ENCODE assay signal across 12 cellular contexts in genomic region chr16:81599034-81599744, GRCh38.
A peak's percentile ranks its signal among the peaks of the same experiment; 100 is the strongest.
DNase-seq lines count a peak whose midpoint lies in the region; ATAC-seq and TF ChIP-seq lines count a peak whose summit lies in the region.
"Had no signal": no experiment of that assay in that cellular context is flagged by ENCODE, and none has a peak within 500 bp of the region (broad histone marks: within the 10 kb centered on the region; RNA-seq: fewer than 3 reads in every experiment).

No MANE protein-coding gene starts in this region.

- peak overlapping the region; percentile 6 for H3K4ac ChIP-seq in trophoblast cell (ENCODE audit: low read depth, low read length)

- ATAC-seq in HCT116: no peak
- no peak for ATAC-seq in effector memory CD8-positive, alpha-beta T cell (replicated peaks)
- ATAC-seq: right cardiac atrium had no signal

- H3K79me1 ChIP-seq in trophoblast cell (ENCODE audit: low read length): peaks cover 24% of the 10 kb centered on the region

- peak overlapping the region; percentile 17 for H3K23ac ChIP-seq in trophoblast cell (ENCODE audit: low read length)

- H3K27ac Mint-ChIP-seq in effector memory CD8-positive, alpha-beta T cell: peak overlapping the region; percentile 35 to 84
- H3K27ac Mint-ChIP-seq: activated T-cell treated with anti-CD3 and anti-CD28 coated beads, Interleukin-2, amount 50 U/mL, for 24 hours had no signal

- H3K27ac ChIP-seq in HCT116 (ENCODE audit: low read depth, low read length): peak overlapping the region; percentile 6; the same call in 1 of the 2 replicates
- H3K27ac ChIP-seq in trophoblast cell (ENCODE audit: low read depth, low read length): peak overlapping the region; percentile 92
- H3K27ac ChIP-seq: testis had no signal

- peak overlapping the region; percentile 52 for H3K14ac ChIP-seq in trophoblast cell (ENCODE audit: low read length)

- TF ChIP-seq CTCF in HCT116 (IDR thresholded peaks at IDR 0.05 in 2 of 3, conservative IDR thresholded peaks at IDR 0.05 in 1 of 3; ENCODE audit: borderline replicate concordance in 1 of 3, insufficient read depth in 1 of 3, low read depth in 2 of 3, low read length in 2 of 3) (no peak), GM10248 (IDR thresholded peaks at IDR 0.05; ENCODE audit: control extremely low read depth, extremely low read depth, low read depth, missing control alignments) (no peak)

- H3K4me1 ChIP-seq in HCT116 (ENCODE audit: control insufficient read depth in 1 of 2, insufficient read depth in 2 of 2, low read length in 2 of 2): peaks cover 43 to 60% of the 10 kb centered on the region in 2 experiments
- H3K4me1 ChIP-seq in trophoblast cell (ENCODE audit: control insufficient read depth in 1 of 2, insufficient read depth in 2 of 2, low read length in 2 of 2): peaks cover 36 to 51% of the 10 kb centered on the region in 2 experiments
- H3K4me1 ChIP-seq: testis had no signal

- H3K4me1 Mint-ChIP-seq in effector memory CD8-positive, alpha-beta T cell (ENCODE audit: low read depth in 2 of 2): peaks cover 32 to 51% of the 10 kb centered on the region in 2 donors

- RAD21 ChIA-PET in HCT116 (lab: Charles Lee; ENCODE audit: low non-redundant PET in 1 of 2, low total read pairs in 2 of 2, uncharacterized antibody in 2 of 2, unreplicated experiment in 2 of 2): no interaction called here

- H3K4me3 Mint-ChIP-seq in effector memory CD8-positive, alpha-beta T cell: no peak overlapping the region
- H3K4me3 Mint-ChIP-seq: activated T-cell treated with anti-CD3 and anti-CD28 coated beads, Interleukin-2, amount 50 U/mL, for 24 hours had no signal

- WGBS in trophoblast cell (ENCODE audit: extremely low coverage, insufficient coverage, insufficient read length): no CpG with 5 or more reads among the region's 11 CpGs

- no peak for DNase-seq in HCT116 (ENCODE audit: low read depth, low spot score)
- peak; percentile 46 for DNase-seq in NCI-H2196 (lab: John Stamatoyannopoulos, UW; ENCODE audit: unreplicated experiment)
- DNase-seq in effector memory CD8-positive, alpha-beta T cell: no peak
- peak in 1 of 2 donors; percentile 82 for DNase-seq in trophoblast cell
- DNase-seq in activated CD8-positive, alpha-beta memory T cell treated with anti-CD3 and anti-CD28 coated beads for 24 hours: no peak
- no peak for DNase-seq in C1 segment of cervical spinal cord (lab: John Stamatoyannopoulos, UW)
- no peak for DNase-seq in GM10248 (ENCODE audit: extremely low spot score)
- DNase-seq in HCEC 1CT: no peak
- DNase-seq: activated T-cell treated with anti-CD3 and anti-CD28 coated beads, Interleukin-2, amount 50 U/mL, for 24 hours; NCI-H510A treated with DMSO at 0.1 percent for 48 hours; right cardiac atrium; testis had no signal

- H3K18ac ChIP-seq in trophoblast cell (ENCODE audit: low read length): peak overlapping the region; percentile 28

- peak overlapping the region; percentile 27 for H2BK12ac ChIP-seq in trophoblast cell (ENCODE audit: low read length)

- H2AFZ ChIP-seq in HCT116 (ENCODE audit: low read depth, low read length, poor library complexity, severe bottlenecking) (no peak overlapping the region), trophoblast cell (ENCODE audit: insufficient read depth, low read length, poor library complexity) (no peak overlapping the region)

- H3K79me2 ChIP-seq in HCT116 (ENCODE audit: insufficient read depth, low read length): peaks cover 88% of the 10 kb centered on the region
- peaks cover 21% of the 10 kb centered on the region for H3K79me2 ChIP-seq in trophoblast cell (ENCODE audit: control insufficient read depth, insufficient read depth, low read length, poor library complexity)

- peak overlapping the region; percentile 20 for H2BK120ac ChIP-seq in trophoblast cell (ENCODE audit: insufficient read depth, low read length, poor library complexity)

- peaks cover 13% of the 10 kb centered on the region for H3K36me3 Mint-ChIP-seq in effector memory CD8-positive, alpha-beta T cell (ENCODE audit: insufficient read depth)

- peak overlapping the region; percentile 3 for H2AK5ac ChIP-seq in trophoblast cell (ENCODE audit: low read length)

- POLR2A ChIA-PET in HCT116 (lab: Charles Lee): no interaction called here
- POLR2A ChIA-PET in GM10248 (lab: Yijun Ruan, JAX): no interaction called here

- no peaks in the 10 kb centered on the region for H4K20me1 ChIP-seq in HCT116 (ENCODE audit: insufficient read depth)

- peak overlapping the region; percentile 12 for H2BK5ac ChIP-seq in trophoblast cell (ENCODE audit: low read depth, low read length, poor library complexity)

- H4K91ac ChIP-seq in trophoblast cell (ENCODE audit: low read depth, low read length): peak overlapping the region; percentile 37

- BruUV-seq in HCT116 (replicated peaks; lab: Mats Ljungman, UMichigan): no TSS peak

- peak overlapping the region; percentile 20 for H4K8ac ChIP-seq in trophoblast cell (ENCODE audit: low read depth, low read length)

- no peak for TF ChIP-seq POLR2A in HCT116 (IDR thresholded peaks at IDR 0.05; ENCODE audit: borderline replicate concordance, extremely low read depth, insufficient read depth, insufficient read length)

- H3K4me2 ChIP-seq in HCT116 (ENCODE audit: low read length) (peak overlapping the region; percentile 23), trophoblast cell (ENCODE audit: low read length) (peak overlapping the region; percentile 14)

- H3K27me3 ChIP-seq in HCT116 (ENCODE audit: insufficient read depth, low read length): no peaks in the 10 kb centered on the region
- H3K27me3 ChIP-seq in trophoblast cell (ENCODE audit: insufficient read depth, low read length): no peaks in the 10 kb centered on the region
- H3K27me3 ChIP-seq: testis had no signal

- H3K4me3 ChIP-seq in HCT116 (replicated peaks in 1 of 2; ENCODE audit: low read depth in 1 of 2, low read length in 2 of 2) (no peak overlapping the region), trophoblast cell (ENCODE audit: low read depth, low read length) (no peak overlapping the region)
- H3K4me3 ChIP-seq: testis had no signal

- CTCF ChIA-PET in HCT116 (lab: Charles Lee): interaction anchor here (0.9 to 1.9 kb wide), 5 partner anchors 10 to 114 kb away, joined by 3 to 5 read pairs (median 4); no protein-coding TSS in a partner anchor
- CTCF ChIA-PET in GM10248 (lab: Yijun Ruan, JAX): interaction anchor here (1.3 kb wide), 1 partner anchor 10 kb away, joined by 3 read pairs; no protein-coding TSS in a partner anchor

- no peaks in the 10 kb centered on the region for H3K9me3 Mint-ChIP-seq in effector memory CD8-positive, alpha-beta T cell
- H3K9me3 Mint-ChIP-seq: activated T-cell treated with anti-CD3 and anti-CD28 coated beads, Interleukin-2, amount 50 U/mL, for 24 hours had no signal

- H3K9me3 ChIP-seq in HCT116 (ENCODE audit: control insufficient read depth in 1 of 2, insufficient read depth in 1 of 2, low read depth in 1 of 2, low read length in 2 of 2) (no peaks in the 10 kb centered on the region), trophoblast cell (ENCODE audit: insufficient read depth, low read depth, low read length) (no peaks in the 10 kb centered on the region)
- H3K9me3 ChIP-seq: testis had no signal

- H3K9ac ChIP-seq in HCT116 (ENCODE audit: low read length) (peak overlapping the region; percentile 11; the same call in 1 of the 2 replicates), trophoblast cell (ENCODE audit: low read length) (peak overlapping the region; percentile 26)

- intact Hi-C loops in HCT116 (cut with micrococcal nuclease): no loop called here

- no peaks in the 10 kb centered on the region; a peak in 1 of 4 replicates for H3K36me3 ChIP-seq in HCT116 (ENCODE audit: control insufficient read depth in 1 of 2, insufficient read depth in 2 of 2, low read length in 2 of 2)
- no peaks in the 10 kb centered on the region for H3K36me3 ChIP-seq in trophoblast cell (ENCODE audit: control insufficient read depth in 1 of 2, insufficient read depth in 2 of 2, low read length in 2 of 2)

- TF ChIP-seq RAD21 in HCT116 (IDR thresholded peaks at IDR 0.05; ENCODE audit: low read depth): no peak

- no peaks in the 10 kb centered on the region for H3K27me3 Mint-ChIP-seq in effector memory CD8-positive, alpha-beta T cell
- H3K27me3 Mint-ChIP-seq: activated T-cell treated with anti-CD3 and anti-CD28 coated beads, Interleukin-2, amount 50 U/mL, for 24 hours had no signal

- H4K12ac ChIP-seq in trophoblast cell (ENCODE audit: low read depth, low read length): no peak overlapping the region

- H3K9me2 ChIP-seq in HCT116 (ENCODE audit: insufficient read depth): no peaks in the 10 kb centered on the region

TF ChIP-seq in HCT116, 20 proteins besides CTCF, POLR2A, EP300 and RAD21:
- TF ChIP-seq POLR2AphosphoS5 (IDR thresholded peaks at IDR 0.05; ENCODE audit: low read depth, low read length) (0 out of 2 replicates have a peak, but pooled peaks have one; percentile 9), ZFX (IDR thresholded peaks at IDR 0.05) (no peak)
